8 cellular contexts compared by ENCODE assay signal in genomic region chr11:14300661-14301304, GRCh38. TPM values are rescaled to one million over a fixed set of nuclear protein-coding genes. Genes with fewer than 3 reads are reported as not detected.
DNase-seq lines count a peak whose midpoint lies in the region; ATAC-seq and TF ChIP-seq lines count a peak whose summit lies in the region.

No MANE protein-coding gene starts in this region.

- H3K36me3 ChIP-seq in OCI-LY1 (ENCODE audit: insufficient read depth, low read length) = no peaks in the 10 kb centered on the region

- no peaks in the 10 kb centered on the region for H3K27me3 ChIP-seq in OCI-LY1 (ENCODE audit: insufficient read depth, low read length)

- H3K4me3 ChIP-seq in OCI-LY1 (ENCODE audit: low read depth, low read length, poor library complexity, severe bottlenecking) (no peak overlapping the region), fibroblast of the aortic adventitia (ENCODE audit: low read depth, low read length) (no peak overlapping the region)

- H3K79me2 ChIP-seq in OCI-LY1 (ENCODE audit: insufficient read depth, low read length) = no peaks in the 10 kb centered on the region

- no peak overlapping the region for H2AFZ ChIP-seq in OCI-LY1 (ENCODE audit: low read length)

- peaks cover 22% of the 10 kb centered on the region for H3K4me1 ChIP-seq in OCI-LY1 (ENCODE audit: insufficient read depth, low read length, severe bottlenecking)

- BruUV-seq in Calu3 (replicated peaks; lab: Mats Ljungman, UMichigan) = no TSS peak

- H3F3A ChIP-seq in OCI-LY1 (ENCODE audit: insufficient read depth, low read length) = no peaks in the 10 kb centered on the region

- no peaks in the 10 kb centered on the region for H3K27me3 Mint-ChIP-seq in Calu3 (ENCODE audit: unreplicated experiment)

- H3K27ac ChIP-seq in OCI-LY1 (ENCODE audit: low read depth, low read length, poor library complexity, severe bottlenecking) = no peak overlapping the region

- no peak overlapping the region for H3K9ac ChIP-seq in OCI-LY1 (ENCODE audit: low read length)

- H3K9me3 ChIP-seq in OCI-LY1 (ENCODE audit: low read length) = no peaks in the 10 kb centered on the region

- no peaks in the 10 kb centered on the region for H4K20me1 ChIP-seq in OCI-LY1 (ENCODE audit: insufficient read depth, low read length)

- no peaks in the 10 kb centered on the region for H3K9me2 ChIP-seq in OCI-LY1 (ENCODE audit: low read depth, low read length)

- DNase-seq in Calu3 (peak; percentile 57), fibroblast of the aortic adventitia (ENCODE audit: low read depth) (peak; percentile 86), occipital lobe (lab: John Stamatoyannopoulos, UW) (peak; percentile 34), NK-92 (lab: John Stamatoyannopoulos, UW; ENCODE audit: unreplicated experiment) (no peak)
- DNase-seq in activated T-cell treated with anti-CD3 and anti-CD28 coated beads, Interleukin-2, amount 50 U/mL, for 48 hours = peak; percentile 58 to 60

- H3K4me3 Mint-ChIP-seq in Calu3 (ENCODE audit: low read depth, unreplicated experiment) = no peak overlapping the region

- H3K36me3 Mint-ChIP-seq in Calu3 (ENCODE audit: insufficient read depth, unreplicated experiment) = no peaks in the 10 kb centered on the region

- H3K4me2 ChIP-seq in OCI-LY1 (ENCODE audit: low read length) = no peak overlapping the region

- CTCF ChIA-PET in Calu3 (lab: Charles Lee) = interaction anchor here (0.6 to 2.8 kb wide), 13 partner anchors 8 to 813 kb away, joined by 3 to 56 read pairs (median 4); partner anchors contain the start of gene CYP2R1

- ATAC-seq in GM19463 (IDR thresholded peaks at IDR 0.05; ENCODE audit: unreplicated experiment) (peak; percentile 86), HG03520 (IDR thresholded peaks at IDR 0.05; ENCODE audit: unreplicated experiment) (peak; percentile 71)

- intact Hi-C loops in Calu3 (cut with micrococcal nuclease; ENCODE audit: unreplicated experiment) = loop anchor here (1.0 to 2.0 kb wide), 2 partner anchors 118 to 155 kb away; no protein-coding TSS in a partner anchor

- H3K4me1 Mint-ChIP-seq in Calu3 (ENCODE audit: low read depth, unreplicated experiment) = no peaks in the 10 kb centered on the region

- no peaks in the 10 kb centered on the region for H3K9me3 Mint-ChIP-seq in Calu3 (ENCODE audit: low read depth, unreplicated experiment)

- H3K27ac Mint-ChIP-seq in Calu3 (ENCODE audit: unreplicated experiment) = no peak overlapping the region

- TF ChIP-seq CTCF in Calu3 (IDR thresholded peaks at IDR 0.05; ENCODE audit: unreplicated experiment) = peak; percentile 68
- TF ChIP-seq CTCF in OCI-LY1 (IDR thresholded peaks at IDR 0.05; ENCODE audit: low read length) = peak; percentile 70
- TF ChIP-seq CTCF in fibroblast of the aortic adventitia (IDR thresholded peaks at IDR 0.05; ENCODE audit: insufficient read depth, low read length) = peak; percentile 89

RNA-seq across cellular contexts. Expression of gene RRAS2, which starts 58.2 kb away (rescaled TPM):
- total RNA-seq in Calu3 (2022) = 37.2 and 42.8 TPM in 2 replicates
- total RNA-seq in fibroblast of the aortic adventitia (ENCODE audit: low replicate concordance) = 83.0 and 95.6 TPM in 2 replicates
- 26.8 TPM for total RNA-seq in occipital lobe
